In genomic region chr2:96147593-96148201, GRCh38 we compare ENCODE assay signal across 11 cellular contexts. TPM values are rescaled to one million over a fixed set of nuclear protein-coding genes. Genes with fewer than 3 reads are reported as not detected.
DNase-seq lines count a peak whose midpoint lies in the region; ATAC-seq and TF ChIP-seq lines count a peak whose summit lies in the region.
"Had no signal": no experiment of that assay in that cellular context is flagged by ENCODE, and none has a peak within 500 bp of the region (broad histone marks: within the 10 kb centered on the region; RNA-seq: fewer than 3 reads in every experiment).

No MANE protein-coding gene starts in this region.

- H3K36me3 ChIP-seq in iPS-20b (ENCODE audit: insufficient read depth, low read depth, low read length): peaks cover 9% of the 10 kb centered on the region; the same call in 1 of the 2 replicates
- H3K36me3 ChIP-seq in transverse colon: no peaks in the 10 kb centered on the region
- peaks cover 0 to 4% of the 10 kb centered on the region in 2 donors for H3K36me3 ChIP-seq in psoas muscle (ENCODE audit: insufficient read depth in 1 of 2, low read depth in 1 of 2)
- H3K36me3 ChIP-seq: right lobe of liver, tibial artery had no signal

- H3K9ac ChIP-seq in iPS-20b (ENCODE audit: low read depth, low read length): no peak overlapping the region; the same call in 1 of the 2 replicates

- H3K9me3 Mint-ChIP-seq in activated naive CD4-positive, alpha-beta T cell treated with anti-CD3 and anti-CD28 coated beads, Interleukin-2, amount 50 U/mL, for 24 hours: no peaks in the 10 kb centered on the region
- H3K9me3 Mint-ChIP-seq in T-helper 1 cell treated with Interleukin-12 subunit alpha and Interleukin-12 subunit beta and Interleukin-4 antibody, amounts not matched to agents 30 μg/mL and 1 μg/mL, for 36 hours: no peaks in the 10 kb centered on the region

- peaks cover 63% of the 10 kb centered on the region for H3K4me1 Mint-ChIP-seq in activated naive CD4-positive, alpha-beta T cell treated with anti-CD3 and anti-CD28 coated beads, Interleukin-2, amount 50 U/mL, for 24 hours
- H3K4me1 Mint-ChIP-seq in T-helper 1 cell treated with Interleukin-12 subunit alpha and Interleukin-12 subunit beta and Interleukin-4 antibody, amounts not matched to agents 30 μg/mL and 1 μg/mL, for 36 hours (ENCODE audit: low read depth): peaks cover 52% of the 10 kb centered on the region

- no peak overlapping the region for H3K27ac ChIP-seq in iPS-20b (ENCODE audit: low read length)
- H3K27ac ChIP-seq in transverse colon: peak overlapping the region in 3 of 4 donors; percentile 25 to 46 (median 35)
- H3K27ac ChIP-seq in psoas muscle: no peak overlapping the region
- H3K27ac ChIP-seq: right lobe of liver, tibial artery had no signal

- H3K36me3 Mint-ChIP-seq in activated naive CD4-positive, alpha-beta T cell treated with anti-CD3 and anti-CD28 coated beads, Interleukin-2, amount 50 U/mL, for 24 hours: peaks cover 13% of the 10 kb centered on the region
- peaks cover 13% of the 10 kb centered on the region for H3K36me3 Mint-ChIP-seq in T-helper 1 cell treated with Interleukin-12 subunit alpha and Interleukin-12 subunit beta and Interleukin-4 antibody, amounts not matched to agents 30 μg/mL and 1 μg/mL, for 36 hours (ENCODE audit: low read depth)

- 74% methylated on average over 9 of the region's 9 CpGs; no CpG with 5 or more reads in 1 of the 2 donors for WGBS in transverse colon (ENCODE audit: low coverage in 1 of 2), 2 donors
- 79 to 86% (median 85%) methylated on average over 9 of the region's 9 CpGs for WGBS in psoas muscle, 3 donors

- ATAC-seq in psoas muscle: no peak

- intact Hi-C loops in transverse colon (cut with DNase I; ENCODE audit: low total_unique reads): no loop called here
- intact Hi-C loops in psoas muscle (cut with DNase I): loop anchor here in 1 of 2 donors (10.0 kb wide), 1 partner anchor 117 kb away; the partner anchor contains the start of genes CIAO1 and TMEM127

- peak overlapping the region; percentile 7; the same call in 1 of the 2 replicates for H3K4me3 ChIP-seq in iPS-20b (ENCODE audit: low read length)
- H3K4me3 ChIP-seq in transverse colon: no peak overlapping the region
- no peak overlapping the region for H3K4me3 ChIP-seq in psoas muscle
- H3K4me3 ChIP-seq: right lobe of liver, tibial artery had no signal

- no peaks in the 10 kb centered on the region for H3K27me3 Mint-ChIP-seq in activated naive CD4-positive, alpha-beta T cell treated with anti-CD3 and anti-CD28 coated beads, Interleukin-2, amount 50 U/mL, for 24 hours
- no peaks in the 10 kb centered on the region for H3K27me3 Mint-ChIP-seq in T-helper 1 cell treated with Interleukin-12 subunit alpha and Interleukin-12 subunit beta and Interleukin-4 antibody, amounts not matched to agents 30 μg/mL and 1 μg/mL, for 36 hours (ENCODE audit: low read depth)

- H3K4me1 ChIP-seq in iPS-20b (ENCODE audit: insufficient read depth, low read length) (peaks cover 16% of the 10 kb centered on the region; the same call in 1 of the 2 replicates), transverse colon (peaks cover 7 to 25% (median 15%) of the 10 kb centered on the region in 4 donors), psoas muscle (peaks cover 11% of the 10 kb centered on the region)
- H3K4me1 ChIP-seq: right lobe of liver had no signal

- no peak for TF ChIP-seq EP300 in transverse colon (IDR thresholded peaks at IDR 0.05; ENCODE audit: low read depth)

- peak overlapping the region; percentile 99 for H3K27ac Mint-ChIP-seq in activated naive CD4-positive, alpha-beta T cell treated with anti-CD3 and anti-CD28 coated beads, Interleukin-2, amount 50 U/mL, for 24 hours
- peak overlapping the region; percentile 98 for H3K27ac Mint-ChIP-seq in T-helper 1 cell treated with Interleukin-12 subunit alpha and Interleukin-12 subunit beta and Interleukin-4 antibody, amounts not matched to agents 30 μg/mL and 1 μg/mL, for 36 hours

- no peaks in the 10 kb centered on the region for H3K9me3 ChIP-seq in iPS-20b (ENCODE audit: insufficient read depth, low read depth, low read length)
- H3K9me3 ChIP-seq in transverse colon: no peaks in the 10 kb centered on the region
- H3K9me3 ChIP-seq in psoas muscle: no peaks in the 10 kb centered on the region
- H3K9me3 ChIP-seq: right lobe of liver, tibial artery had no signal

- no peak for TF ChIP-seq CTCF in transverse colon (IDR thresholded peaks at IDR 0.05)
- TF ChIP-seq CTCF in psoas muscle (IDR thresholded peaks at IDR 0.05): no peak

- DNase-seq in activated naive CD4-positive, alpha-beta T cell treated with anti-CD3 and anti-CD28 coated beads, Interleukin-2, amount 50 U/mL, for 16 hours: no peak
- DNase-seq in transverse colon (peak; percentile 6), NCI-H128 (lab: John Stamatoyannopoulos, UW; ENCODE audit: unreplicated experiment) (no peak), psoas muscle (no peak)
- no peak for DNase-seq in activated CD4-positive, CD25-positive, alpha-beta regulatory T cell treated with anti-CD3 and anti-CD28 coated beads, Interleukin-2, amount 50 U/mL, for 72 hours

- H3K27me3 ChIP-seq in iPS-20b (ENCODE audit: insufficient read depth, low read length) (peaks cover 45% of the 10 kb centered on the region), transverse colon (no peaks in the 10 kb centered on the region), psoas muscle (ENCODE audit: insufficient read depth in 3 of 3, low read length in 2 of 3) (no peaks in the 10 kb centered on the region)
- H3K27me3 ChIP-seq: right lobe of liver had no signal

- in situ Hi-C loops in transverse colon (cut with MboI; ENCODE audit: low pct_ligation_motif_present in 1 of 4, low pct_unique_long_range_greater_than_20kb in 1 of 4, low sequenced_read_pairs in 3 of 4): no loop called here

- TF ChIP-seq POLR2A in transverse colon (IDR thresholded peaks at IDR 0.05): no peak

- peak overlapping the region; percentile 86 for H3K4me3 Mint-ChIP-seq in activated naive CD4-positive, alpha-beta T cell treated with anti-CD3 and anti-CD28 coated beads, Interleukin-2, amount 50 U/mL, for 24 hours
- peak overlapping the region; percentile 80 for H3K4me3 Mint-ChIP-seq in T-helper 1 cell treated with Interleukin-12 subunit alpha and Interleukin-12 subunit beta and Interleukin-4 antibody, amounts not matched to agents 30 μg/mL and 1 μg/mL, for 36 hours

RNA-seq across cellular contexts. Expression of gene DUSP2, which starts 2.5 kb away (rescaled TPM):
- total RNA-seq in transverse colon: 10 to 100 TPM in 1 of 4 donors, 1 to 10 TPM in 2, not detected in 1; 1.6 to 25.1 (median 9.1) TPM
- 1 to 10 TPM in 3 of 4 donors, under 1 TPM in 1; 0.64 to 2.4 (median 1.8) TPM for total RNA-seq in psoas muscle
- polyA plus RNA-seq in psoas muscle: 1 to 10 TPM; 3.1 to 5.8 (median 4.1) TPM

RNA-seq across cellular contexts. Expression of gene ASTL, which starts 9.4 kb away (rescaled TPM):
- total RNA-seq in transverse colon: under 1 TPM in 1 of 4 donors, not detected in 3; 0.95 TPM
- total RNA-seq in psoas muscle: not detected
- under 1 TPM in 1 of 3 donors, not detected in 2; 0.03 TPM for polyA plus RNA-seq in psoas muscle
- total RNA-seq: right lobe of liver, SJSA1 had no signal

RNA-seq across cellular contexts. Expression of gene ADRA2B, which starts 31.3 kb away (rescaled TPM):
- under 1 TPM in 2 of 4 donors, not detected in 2; 0.27 to 0.32 TPM for total RNA-seq in transverse colon
- total RNA-seq in psoas muscle: 1 to 10 TPM; 1.6 to 5.3 (median 2.8) TPM
- polyA plus RNA-seq in psoas muscle: 1 to 10 TPM; 1.7 to 2.1 (median 1.9) TPM
- total RNA-seq: SJSA1 had no signal

Comparison
In these comparisons a context has a peak if more than half of its experiments do, and no peak if none do; other contexts are left out.
1. H3K27ac ChIP-seq: peak in transverse colon (3 of 4); none in iPS-20b (single experiment) and psoas muscle (single experiment).